17 cellular contexts compared by ENCODE assay signal in the genomic region with DNA sequence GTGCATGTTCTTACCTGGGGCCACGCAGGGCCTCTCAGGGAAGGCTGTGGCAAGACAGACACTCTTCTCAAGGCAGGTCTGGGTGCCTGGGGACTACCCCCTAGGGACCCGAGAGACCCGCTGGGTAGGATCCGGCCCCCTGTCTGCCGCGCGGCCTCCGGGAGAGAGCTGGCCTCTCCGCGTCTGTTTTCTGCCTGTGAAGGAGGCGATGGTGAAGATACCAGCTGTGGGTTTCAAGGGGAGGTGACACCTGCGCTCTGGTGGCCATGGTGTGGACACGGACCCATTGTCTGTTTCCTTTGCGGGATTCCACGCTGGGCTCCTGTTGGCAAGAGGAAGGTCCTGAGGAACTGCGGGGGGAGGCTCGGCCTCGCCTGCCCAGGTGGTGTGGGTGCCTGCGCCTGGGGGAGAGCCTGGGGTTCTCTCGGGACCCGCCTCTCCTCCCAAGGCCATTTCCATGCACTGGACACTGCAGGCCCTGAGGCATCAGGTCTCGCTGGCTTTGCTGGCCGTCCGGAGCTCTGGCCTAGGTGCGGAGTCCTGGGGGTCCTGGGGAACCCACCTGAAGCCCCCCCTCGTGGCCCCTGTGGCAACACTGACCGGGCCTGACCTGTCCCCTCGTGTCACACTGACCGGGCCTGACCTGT. TPM values are rescaled to one million over a fixed set of nuclear protein-coding genes. Genes with fewer than 3 reads are reported as not detected.
A peak's percentile ranks its signal among the peaks of the same experiment; 100 is the strongest.
DNase-seq lines count a peak whose midpoint lies in the region; ATAC-seq, FAIRE-seq and TF ChIP-seq lines count a peak whose summit lies in the region.
"Had no signal": no experiment of that assay in that cellular context is flagged by ENCODE, and none has a peak within 500 bp of the region (broad histone marks: within the 10 kb centered on the region; RNA-seq: fewer than 3 reads in every experiment).

No MANE protein-coding gene starts in this region.

- no peak for TF ChIP-seq RAD21 in K562 (CRISPR knock-in tag; conservative IDR thresholded peaks at IDR 0.05 in 1 of 2, IDR thresholded peaks at IDR 0.05 in 1 of 2)

- H3K4me3 ChIP-seq in K562 (no peak overlapping the region), left lung (no peak overlapping the region), smooth muscle cell (no peak overlapping the region)
- H3K4me3 ChIP-seq: breast epithelium had no signal

- peaks cover 3 to 20% of the 10 kb centered on the region in 2 experiments; a peak in 2 of 5 replicates for H3K27me3 ChIP-seq in K562 (ENCODE audit: control insufficient read depth in 2 of 2, insufficient read depth in 2 of 2, low read length in 2 of 2)
- H3K27me3 ChIP-seq in left lung, result peaks cover 0 to 8% of the 10 kb centered on the region in 2 donors
- no peaks in the 10 kb centered on the region for H3K27me3 ChIP-seq in smooth muscle cell (ENCODE audit: low read depth)
- H3K27me3 ChIP-seq: breast epithelium had no signal

- H3K9me3 ChIP-seq in K562 (replicated peaks; ENCODE audit: control insufficient read depth, insufficient read depth, low read depth, low read length), result no peaks in the 10 kb centered on the region
- no peaks in the 10 kb centered on the region for H3K9me3 ChIP-seq in left lung
- H3K9me3 ChIP-seq in smooth muscle cell (replicated peaks; ENCODE audit: low read depth), result no peaks in the 10 kb centered on the region
- H3K9me3 ChIP-seq: breast epithelium had no signal

- no peak overlapping the region for H3K27ac Mint-ChIP-seq in stimulated activated memory B cell treated with anti-CD40 and anti-IgM and Interleukin-4, amounts not matched to agents 10 μg/mL and 1 μg/mL and 100 μg/mL, for 72 hours

- in situ Hi-C loops in K562 (cut with MboI), result no loop called here

- BruUV-seq in K562 (replicated peaks; lab: Mats Ljungman, UMichigan), result no TSS peak

- H3K9ac ChIP-seq in K562 (ENCODE audit: insufficient read depth in 1 of 2, low read depth in 2 of 2, low read length in 2 of 2), result peak overlapping the region in 1 of 2 experiments; percentile 64; a peak in 1 of 4 replicates
- H3K9ac ChIP-seq in smooth muscle cell (ENCODE audit: low read depth), result no peak overlapping the region

- CTCF ChIA-PET in K562 (lab: Yijun Ruan, JAX; ENCODE audit: low intra/inter-chr PET ratio), result no interaction called here

- H3K9me1 ChIP-seq in K562 (ENCODE audit: control insufficient read depth, insufficient read depth, low read length), result peaks cover 3% of the 10 kb centered on the region

- WGBS in K562 (ENCODE audit: insufficient coverage, low coverage, missing lambda C conversion rate), result 74% methylated on average over 18 of the region's 29 CpGs
- WGBS in smooth muscle cell (ENCODE audit: low lambda C conversion rate), result 97% methylated on average over 28 of the region's 29 CpGs

- H3K4me3 Mint-ChIP-seq in stimulated activated memory B cell treated with anti-CD40 and anti-IgM and Interleukin-4, amounts not matched to agents 10 μg/mL and 1 μg/mL and 100 μg/mL, for 72 hours, result no peak overlapping the region
- H3K4me3 Mint-ChIP-seq: stimulated activated naive CD8-positive, alpha-beta T cell treated with anti-CD3 and anti-CD28 coated beads, Interleukin-15, amount 100 ng/mL, for 72 hours had no signal

- DNase-seq in 8988T (peak; percentile 1), K562 (ENCODE audit: extremely low read depth in 1 of 4, low spot score in 3 of 4) (no peak), left lung (peak; percentile 27 to 69), smooth muscle cell (lab: John Stamatoyannopoulos, UW; ENCODE audit: unreplicated experiment) (no peak), LoVo (ENCODE audit: low spot score) (no peak)
- no peak for DNase-seq in activated naive CD4-positive, alpha-beta T cell (lab: John Stamatoyannopoulos, UW)
- no peak for DNase-seq in stimulated activated CD4-positive, alpha-beta T cell treated with anti-CD3 and anti-CD28 coated beads, Interleukin-2, amount 100 ng/mL, for 48 hours
- DNase-seq: foreskin melanocyte; NCI-H1417; nucleus accumbens; stimulated activated CD4-positive, alpha-beta T cell treated with anti-CD3 and anti-CD28 coated beads, Interleukin-2, amount 100 ng/mL, for 24 hours had no signal

- H3K79me2 ChIP-seq in K562 (ENCODE audit: control insufficient read depth, insufficient read depth, low read length) (no peaks in the 10 kb centered on the region), smooth muscle cell (ENCODE audit: low read depth) (no peaks in the 10 kb centered on the region)

- POLR2A ChIA-PET in K562 (lab: Yijun Ruan, JAX), result interaction anchor here (0.6 to 1.1 kb wide), 3 partner anchors 9 to 1820 kb away, joined by 3 read pairs; no protein-coding TSS in a partner anchor

- H3K36me3 Mint-ChIP-seq in stimulated activated memory B cell treated with anti-CD40 and anti-IgM and Interleukin-4, amounts not matched to agents 10 μg/mL and 1 μg/mL and 100 μg/mL, for 72 hours, result no peaks in the 10 kb centered on the region
- H3K36me3 Mint-ChIP-seq: CD4-positive, alpha-beta memory T cell had no signal

- H3K27ac ChIP-seq in K562 (ENCODE audit: extremely low read depth, low read depth, low read length) (no peak overlapping the region), left lung (no peak overlapping the region), smooth muscle cell (ENCODE audit: low read depth) (no peak overlapping the region)
- H3K27ac ChIP-seq: breast epithelium, WERI-Rb-1 had no signal

- H3K4me1 Mint-ChIP-seq in stimulated activated memory B cell treated with anti-CD40 and anti-IgM and Interleukin-4, amounts not matched to agents 10 μg/mL and 1 μg/mL and 100 μg/mL, for 72 hours, result peaks cover 12% of the 10 kb centered on the region

- peaks cover 60% of the 10 kb centered on the region for H3K27me3 Mint-ChIP-seq in stimulated activated memory B cell treated with anti-CD40 and anti-IgM and Interleukin-4, amounts not matched to agents 10 μg/mL and 1 μg/mL and 100 μg/mL, for 72 hours
- H3K27me3 Mint-ChIP-seq: CD4-positive, alpha-beta memory T cell; stimulated activated naive CD8-positive, alpha-beta T cell treated with anti-CD3 and anti-CD28 coated beads, Interleukin-15, amount 100 ng/mL, for 72 hours had no signal

- TF ChIP-seq CTCF in K562 (IDR thresholded peaks at IDR 0.05 in 2 of 3, conservative IDR thresholded peaks at IDR 0.05 in 1 of 3; ENCODE audit: insufficient read depth in 2 of 3, low read depth in 1 of 3, low read length in 3 of 3) (no peak), left lung (IDR thresholded peaks at IDR 0.05) (no peak), smooth muscle cell (IDR thresholded peaks at IDR 0.05; ENCODE audit: borderline replicate concordance, insufficient read depth, poor library complexity, severe bottlenecking) (no peak)

- H3K4me2 ChIP-seq in K562 (ENCODE audit: insufficient read depth, low read length), result no peak overlapping the region; the same call in 1 of the 2 replicates
- peak overlapping the region; percentile 31 for H3K4me2 ChIP-seq in smooth muscle cell

- H4K20me1 ChIP-seq in K562 (replicated peaks; ENCODE audit: control insufficient read depth, insufficient read depth, low read length), result no peaks in the 10 kb centered on the region; the same call in 1 of the 2 replicates
- H4K20me1 ChIP-seq in smooth muscle cell (ENCODE audit: low read depth), result no peaks in the 10 kb centered on the region

- no peaks in the 10 kb centered on the region for H3F3A ChIP-seq in smooth muscle cell (ENCODE audit: low read depth)

- ATAC-seq in K562 (peak; percentile 16; the same call in 2 of the 3 replicates), left lung (no peak)
- no peak for ATAC-seq in stimulated activated memory B cell treated with anti-CD40 and anti-IgM and Interleukin-4, amounts not matched to agents 10 μg/mL and 1 μg/mL and 100 μg/mL, for 72 hours
- ATAC-seq: stimulated activated naive CD8-positive, alpha-beta T cell treated with anti-CD3 and anti-CD28 coated beads, Interleukin-15, amount 100 ng/mL, for 72 hours had no signal

- H3K9me3 Mint-ChIP-seq in stimulated activated memory B cell treated with anti-CD40 and anti-IgM and Interleukin-4, amounts not matched to agents 10 μg/mL and 1 μg/mL and 100 μg/mL, for 72 hours, result no peaks in the 10 kb centered on the region
- H3K9me3 Mint-ChIP-seq: CD4-positive, alpha-beta memory T cell; stimulated activated naive CD8-positive, alpha-beta T cell treated with anti-CD3 and anti-CD28 coated beads, Interleukin-15, amount 100 ng/mL, for 72 hours had no signal

- intact Hi-C loops in K562 (cut with micrococcal nuclease) (no loop called here), left lung (cut with DNase I) (no loop called here)

- H3K36me3 ChIP-seq in K562 (ENCODE audit: control insufficient read depth, insufficient read depth, low read length) (no peaks in the 10 kb centered on the region), left lung (no peaks in the 10 kb centered on the region), smooth muscle cell (ENCODE audit: low read depth) (no peaks in the 10 kb centered on the region)
- H3K36me3 ChIP-seq: breast epithelium, WERI-Rb-1 had no signal

- no peak for TF ChIP-seq POLR2A in K562 (conservative IDR thresholded peaks at IDR 0.05)

- no peak for FAIRE-seq in K562 (lab: Jason Lieb, UNC)
- FAIRE-seq: H54 had no signal

- peaks cover 11 to 85% of the 10 kb centered on the region in 2 experiments for H3K4me1 ChIP-seq in K562 (replicated peaks in 1 of 2; ENCODE audit: control insufficient read depth in 2 of 2, insufficient read depth in 2 of 2, low read length in 2 of 2)
- H3K4me1 ChIP-seq in left lung, result peaks cover 0 to 14% of the 10 kb centered on the region in 2 donors
- no peaks in the 10 kb centered on the region for H3K4me1 ChIP-seq in smooth muscle cell (ENCODE audit: low read depth)
- H3K4me1 ChIP-seq: breast epithelium had no signal

- TF ChIP-seq EP300 in K562 (IDR thresholded peaks at IDR 0.05; ENCODE audit: low read length), result no peak

- H2AFZ ChIP-seq in K562 (ENCODE audit: low read depth, low read length) (no peak overlapping the region), smooth muscle cell (ENCODE audit: low read depth) (no peak overlapping the region)

RNA-seq across cellular contexts. Expression of a gene that starts 12.2 kb away (rescaled TPM):
- total RNA-seq in K562 (2011; cell fraction: chromatin; rRNA removed; ENCODE audit: low replicate concordance), result 12.2 and 22.8 TPM in 2 replicates
- 23.4 and 25.7 TPM in 2 replicates for total RNA-seq in K562 (2011; cell fraction: nucleolus; rRNA removed)
- total RNA-seq in K562 (2011; cell fraction: nucleoplasm; rRNA removed), result 12.5 and 12.8 TPM in 2 replicates
- total RNA-seq in K562 (2014; rRNA removed) (28.2 and 34.9 TPM in 2 replicates), K562 (2014; rRNA removed; fragmentation: Illumina TruSeq; extraction: Trizol) (2.2 and 2.3 TPM in 2 replicates), K562 (2015; rRNA removed; fragmentation: Illumina TruSeq; extraction: Trizol) (10.7 and 14.2 TPM in 2 replicates), K562 (2021) (25.7 and 31.8 TPM in 2 replicates), left lung (10 to 100 TPM; 53.0 to 61.8 TPM), smooth muscle cell (48.3 and 55.6 TPM in 2 replicates)
- polyA plus RNA-seq in K562 (2011; rRNA removed) (2.9 and 6.2 TPM in 2 replicates), K562 (2014; fragmentation: Illumina TruSeq; extraction: Trizol) (1.7 and 10.2 TPM in 2 replicates), K562 (2014; fragmentation: Nextera tagmentation; extraction: Ambion mirVana) (under 1 TPM; 0.17 to 0.18 TPM), K562 (2014; rRNA removed) (19.5 and 23.5 TPM in 2 replicates), smooth muscle cell (98.1 and 101 TPM in 2 replicates)
- polyA plus RNA-seq in K562 (2011; cell fraction: cytosol; rRNA removed), result 14.1 and 23.9 TPM in 2 replicates
- 8.7 and 14.9 TPM in 2 replicates for polyA plus RNA-seq in K562 (2011; cell fraction: nucleus; rRNA removed)
- polyA plus RNA-seq in K562 (2012), result 24.6 and 38.9 TPM in 2 replicates
- 1.9 and 2.0 TPM in 2 replicates for polyA minus RNA-seq in K562 (2011; rRNA and poly(A)+ RNA removed)
- polyA minus RNA-seq in K562 (2011; cell fraction: cytosol; rRNA and poly(A)+ RNA removed), result 19.5 and 23.5 TPM in 2 replicates
- 6.1 and 6.4 TPM in 2 replicates for polyA minus RNA-seq in K562 (2011; cell fraction: nucleus; rRNA and poly(A)+ RNA removed)

Comparison
In these comparisons a context has a peak if more than half of its experiments do, and no peak if none do; other contexts are left out.
1. DNase-seq: peak in 8988T (single experiment) and left lung (2 of 2); none in K562 (0 of 4), smooth muscle cell (single experiment), LoVo (single experiment), activated naive CD4-positive, alpha-beta T cell (0 of 4) and stimulated activated CD4-positive, alpha-beta T cell treated with anti-CD3 and anti-CD28 coated beads, Interleukin-2, amount 100 ng/mL, for 48 hours (0 of 2).